2 cellular contexts compared by ENCODE assay signal in the genomic region with DNA sequence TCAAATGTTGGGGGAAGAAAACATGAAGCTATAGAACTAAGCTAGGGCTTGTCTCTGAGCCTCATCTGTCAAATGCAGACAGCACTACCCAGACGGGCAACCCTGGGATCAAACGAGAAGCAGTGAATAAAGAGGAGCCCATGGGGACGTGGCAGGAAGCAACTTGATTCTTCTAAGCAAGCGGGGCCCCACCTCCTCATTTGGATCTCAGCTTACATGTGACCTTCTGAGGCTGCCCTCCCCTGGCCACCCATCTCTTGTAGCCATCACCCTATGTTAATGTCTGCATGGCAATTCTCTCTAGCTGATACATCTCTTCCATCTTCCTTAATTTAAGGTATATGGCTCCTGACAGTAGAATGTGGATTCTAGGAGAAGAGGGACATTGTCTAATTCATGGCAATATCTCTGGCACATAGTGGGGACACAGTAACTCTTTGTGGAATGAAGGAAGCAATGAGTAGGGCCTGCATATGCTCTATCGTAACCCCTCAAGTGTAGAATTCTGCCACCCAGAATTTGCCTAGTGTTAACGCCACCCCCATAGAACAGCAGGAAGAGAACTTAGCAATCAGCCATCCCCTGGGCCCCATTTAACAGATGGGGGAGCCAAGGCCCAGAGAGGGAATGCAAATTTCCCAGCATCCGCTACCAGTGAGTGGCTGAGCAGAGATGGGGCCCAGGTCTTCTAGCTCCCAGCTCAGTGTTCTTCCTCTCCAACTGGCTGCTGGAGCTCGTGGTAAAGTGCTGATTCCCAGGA.
TF ChIP-seq lines count a peak whose summit lies in the region.

No MANE protein-coding gene starts in this region.

TF ChIP-seq in GM23338, 12 proteins besides CTCF, POLR2A, EP300 and RAD21:
- no peak for TF ChIP-seq EZH2phosphoT487 (IDR thresholded peaks at IDR 0.05; ENCODE audit: unreplicated experiment)
- TF ChIP-seq, protein P1, sequence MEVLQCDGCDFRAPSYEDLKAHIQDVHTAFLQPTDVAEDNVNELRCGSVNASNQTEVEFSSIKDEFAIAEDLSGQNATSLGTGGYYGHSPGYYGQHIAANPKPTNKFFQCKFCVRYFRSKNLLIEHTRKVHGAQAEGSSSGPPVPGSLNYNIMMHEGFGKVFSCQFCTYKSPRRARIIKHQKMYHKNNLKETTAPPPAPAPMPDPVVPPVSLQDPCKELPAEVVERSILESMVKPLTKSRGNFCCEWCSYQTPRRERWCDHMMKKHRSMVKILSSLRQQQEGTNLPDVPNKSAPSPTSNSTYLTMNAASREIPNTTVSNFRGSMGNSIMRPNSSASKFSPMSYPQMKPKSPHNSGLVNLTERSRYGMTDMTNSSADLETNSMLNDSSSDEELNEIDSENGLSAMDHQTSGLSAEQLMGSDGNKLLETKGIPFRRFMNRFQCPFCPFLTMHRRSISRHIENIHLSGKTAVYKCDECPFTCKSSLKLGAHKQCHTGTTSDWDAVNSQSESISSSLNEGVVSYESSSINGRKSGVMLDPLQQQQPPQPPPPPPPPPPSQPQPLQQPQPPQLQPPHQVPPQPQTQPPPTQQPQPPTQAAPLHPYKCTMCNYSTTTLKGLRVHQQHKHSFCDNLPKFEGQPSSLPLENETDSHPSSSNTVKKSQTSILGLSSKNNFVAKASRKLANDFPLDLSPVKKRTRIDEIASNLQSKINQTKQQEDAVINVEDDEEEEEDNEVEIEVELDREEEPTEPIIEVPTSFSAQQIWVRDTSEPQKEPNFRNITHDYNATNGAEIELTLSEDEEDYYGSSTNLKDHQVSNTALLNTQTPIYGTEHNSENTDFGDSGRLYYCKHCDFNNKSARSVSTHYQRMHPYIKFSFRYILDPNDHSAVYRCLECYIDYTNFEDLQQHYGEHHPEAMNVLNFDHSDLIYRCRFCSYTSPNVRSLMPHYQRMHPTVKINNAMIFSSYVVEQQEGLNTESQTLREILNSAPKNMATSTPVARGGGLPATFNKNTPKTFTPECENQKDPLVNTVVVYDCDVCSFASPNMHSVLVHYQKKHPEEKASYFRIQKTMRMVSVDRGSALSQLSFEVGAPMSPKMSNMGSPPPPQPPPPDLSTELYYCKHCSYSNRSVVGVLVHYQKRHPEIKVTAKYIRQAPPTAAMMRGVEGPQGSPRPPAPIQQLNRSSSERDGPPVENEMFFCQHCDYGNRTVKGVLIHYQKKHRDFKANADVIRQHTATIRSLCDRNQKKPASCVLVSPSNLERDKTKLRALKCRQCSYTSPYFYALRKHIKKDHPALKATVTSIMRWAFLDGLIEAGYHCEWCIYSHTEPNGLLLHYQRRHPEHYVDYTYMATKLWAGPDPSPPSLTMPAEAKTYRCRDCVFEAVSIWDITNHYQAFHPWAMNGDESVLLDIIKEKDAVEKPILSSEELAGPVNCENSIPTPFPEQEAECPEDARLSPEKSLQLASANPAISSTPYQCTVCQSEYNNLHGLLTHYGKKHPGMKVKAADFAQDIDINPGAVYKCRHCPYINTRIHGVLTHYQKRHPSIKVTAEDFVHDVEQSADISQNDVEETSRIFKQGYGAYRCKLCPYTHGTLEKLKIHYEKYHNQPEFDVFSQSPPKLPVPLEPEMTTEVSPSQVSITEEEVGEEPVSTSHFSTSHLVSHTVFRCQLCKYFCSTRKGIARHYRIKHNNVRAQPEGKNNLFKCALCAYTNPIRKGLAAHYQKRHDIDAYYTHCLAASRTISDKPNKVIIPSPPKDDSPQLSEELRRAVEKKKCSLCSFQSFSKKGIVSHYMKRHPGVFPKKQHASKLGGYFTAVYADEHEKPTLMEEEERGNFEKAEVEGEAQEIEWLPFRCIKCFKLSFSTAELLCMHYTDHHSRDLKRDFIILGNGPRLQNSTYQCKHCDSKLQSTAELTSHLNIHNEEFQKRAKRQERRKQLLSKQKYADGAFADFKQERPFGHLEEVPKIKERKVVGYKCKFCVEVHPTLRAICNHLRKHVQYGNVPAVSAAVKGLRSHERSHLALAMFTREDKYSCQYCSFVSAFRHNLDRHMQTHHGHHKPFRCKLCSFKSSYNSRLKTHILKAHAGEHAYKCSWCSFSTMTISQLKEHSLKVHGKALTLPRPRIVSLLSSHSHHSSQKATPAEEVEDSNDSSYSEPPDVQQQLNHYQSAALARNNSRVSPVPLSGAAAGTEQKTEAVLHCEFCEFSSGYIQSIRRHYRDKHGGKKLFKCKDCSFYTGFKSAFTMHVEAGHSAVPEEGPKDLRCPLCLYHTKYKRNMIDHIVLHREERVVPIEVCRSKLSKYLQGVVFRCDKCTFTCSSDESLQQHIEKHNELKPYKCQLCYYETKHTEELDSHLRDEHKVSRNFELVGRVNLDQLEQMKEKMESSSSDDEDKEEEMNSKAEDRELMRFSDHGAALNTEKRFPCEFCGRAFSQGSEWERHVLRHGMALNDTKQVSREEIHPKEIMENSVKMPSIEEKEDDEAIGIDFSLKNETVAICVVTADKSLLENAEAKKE (CRISPR knock-in tag; IDR thresholded peaks at IDR 0.05), result 0 out of 2 replicates have a peak, but pooled peaks have one; percentile 27

TF ChIP-seq in H1, 55 proteins besides CTCF, POLR2A, EP300 and RAD21:
- TF ChIP-seq JUND (IDR thresholded peaks at IDR 0.05; ENCODE audit: low read length) (no peak), RXRA (IDR thresholded peaks at IDR 0.05; ENCODE audit: insufficient read depth, low read depth, low read length) (no peak), MAX (IDR thresholded peaks at IDR 0.05) (no peak), NRF1 (IDR thresholded peaks at IDR 0.05; ENCODE audit: low read depth, low read length) (no peak)
- TF ChIP-seq, protein P2, sequence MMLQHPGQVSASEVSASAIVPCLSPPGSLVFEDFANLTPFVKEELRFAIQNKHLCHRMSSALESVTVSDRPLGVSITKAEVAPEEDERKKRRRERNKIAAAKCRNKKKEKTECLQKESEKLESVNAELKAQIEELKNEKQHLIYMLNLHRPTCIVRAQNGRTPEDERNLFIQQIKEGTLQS (IDR thresholded peaks at IDR 0.05; ENCODE audit: insufficient read depth, low read depth, low read length), result no peak
